1 cellular context compared by ENCODE assay signal in the genomic region with DNA sequence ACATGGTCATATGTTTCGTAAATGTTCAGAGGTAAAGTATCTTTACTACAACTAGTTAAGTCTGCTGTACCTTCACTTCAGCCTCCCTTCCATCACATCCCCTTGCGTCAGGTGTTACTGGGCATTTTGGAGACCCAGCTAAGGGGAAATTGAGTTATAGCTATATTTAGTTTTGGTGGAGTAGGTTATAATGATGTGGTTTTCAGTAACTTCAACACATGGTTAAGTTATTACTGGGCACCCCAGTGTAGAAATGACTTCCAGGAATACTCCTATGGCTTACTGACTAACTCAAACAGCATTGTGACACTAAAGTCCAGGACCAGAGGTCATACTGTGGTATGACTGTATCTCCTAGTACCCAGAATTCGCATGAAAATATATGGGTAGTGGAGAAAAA.
TF ChIP-seq lines count a peak whose summit lies in the region.

No MANE protein-coding gene starts in this region.

TF ChIP-seq in GM12878, 131 proteins besides CTCF, POLR2A, EP300 and RAD21 (continued from another document and continues in another):
- TF ChIP-seq ETV6 (conservative IDR thresholded peaks at IDR 0.05 in 1 of 2, IDR thresholded peaks at IDR 0.05 in 1 of 2; ENCODE audit: borderline replicate concordance in 1 of 2, low read depth in 1 of 2): no peak
- peak; percentile 96 for TF ChIP-seq MTA2 (IDR thresholded peaks at IDR 0.05; ENCODE audit: low read depth)
- no peak for TF ChIP-seq BACH1 (IDR thresholded peaks at IDR 0.05; ENCODE audit: borderline replicate concordance)
- no peak for TF ChIP-seq NR2C2 (IDR thresholded peaks at IDR 0.05; ENCODE audit: borderline replicate concordance, control insufficient read depth, insufficient read length, low read depth)
- peak; percentile 87 for TF ChIP-seq RUNX3 (IDR thresholded peaks at IDR 0.05; ENCODE audit: low read length)
- no peak for TF ChIP-seq MYB (IDR thresholded peaks at IDR 0.05; ENCODE audit: borderline replicate concordance, low read depth, low read length)
- TF ChIP-seq RELA (IDR thresholded peaks at IDR 0.05; ENCODE audit: borderline replicate concordance, partially characterized antibody): no peak
- TF ChIP-seq BHLHE40 (IDR thresholded peaks at IDR 0.05; ENCODE audit: borderline replicate concordance in 1 of 2, low read depth in 2 of 2, low read length in 1 of 2): peak in 1 of 2 experiments; percentile 55; a peak in 2 of 4 replicates
- TF ChIP-seq SREBF2 (IDR thresholded peaks at IDR 0.05; ENCODE audit: low read length): no peak
- TF ChIP-seq NR2C1 (IDR thresholded peaks at IDR 0.05): no peak
- no peak for TF ChIP-seq ZNF622 (IDR thresholded peaks at IDR 0.05)
- TF ChIP-seq EED (IDR thresholded peaks at IDR 0.05; ENCODE audit: low read depth): peak; percentile 76
- TF ChIP-seq ESRRA (IDR thresholded peaks at IDR 0.05; ENCODE audit: low read length): no peak
- no peak for TF ChIP-seq YY1 (IDR thresholded peaks at IDR 0.05; ENCODE audit: low read depth, low read length)
- TF ChIP-seq NBN (IDR thresholded peaks at IDR 0.05): no peak
- no peak for TF ChIP-seq STAT3 (IDR thresholded peaks at IDR 0.05; ENCODE audit: low read depth, low read length)
- peak; percentile 93 for TF ChIP-seq NR2F1 (conservative IDR thresholded peaks at IDR 0.05)
- TF ChIP-seq POU2F2 (IDR thresholded peaks at IDR 0.05; ENCODE audit: borderline replicate concordance, low read depth, low read length): no peak
- TF ChIP-seq FOS (IDR thresholded peaks at IDR 0.05; ENCODE audit: borderline replicate concordance, extremely low read depth, insufficient read length): no peak
- no peak for TF ChIP-seq ZNF24 (IDR thresholded peaks at IDR 0.05)
- no peak for TF ChIP-seq ZNF207 (IDR thresholded peaks at IDR 0.05; ENCODE audit: borderline replicate concordance)
- peak; percentile 85 to 87 for TF ChIP-seq IKZF2 (IDR thresholded peaks at IDR 0.05)
- TF ChIP-seq DPF2 (IDR thresholded peaks at IDR 0.05): peak; percentile 73
- TF ChIP-seq, protein P1, sequence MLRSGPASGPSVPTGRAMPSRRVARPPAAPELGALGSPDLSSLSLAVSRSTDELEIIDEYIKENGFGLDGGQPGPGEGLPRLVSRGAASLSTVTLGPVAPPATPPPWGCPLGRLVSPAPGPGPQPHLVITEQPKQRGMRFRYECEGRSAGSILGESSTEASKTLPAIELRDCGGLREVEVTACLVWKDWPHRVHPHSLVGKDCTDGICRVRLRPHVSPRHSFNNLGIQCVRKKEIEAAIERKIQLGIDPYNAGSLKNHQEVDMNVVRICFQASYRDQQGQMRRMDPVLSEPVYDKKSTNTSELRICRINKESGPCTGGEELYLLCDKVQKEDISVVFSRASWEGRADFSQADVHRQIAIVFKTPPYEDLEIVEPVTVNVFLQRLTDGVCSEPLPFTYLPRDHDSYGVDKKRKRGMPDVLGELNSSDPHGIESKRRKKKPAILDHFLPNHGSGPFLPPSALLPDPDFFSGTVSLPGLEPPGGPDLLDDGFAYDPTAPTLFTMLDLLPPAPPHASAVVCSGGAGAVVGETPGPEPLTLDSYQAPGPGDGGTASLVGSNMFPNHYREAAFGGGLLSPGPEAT (IDR thresholded peaks at IDR 0.05; ENCODE audit: low read depth): peak; percentile 53; the same call in 1 of the 2 replicates
- TF ChIP-seq, protein P2, sequence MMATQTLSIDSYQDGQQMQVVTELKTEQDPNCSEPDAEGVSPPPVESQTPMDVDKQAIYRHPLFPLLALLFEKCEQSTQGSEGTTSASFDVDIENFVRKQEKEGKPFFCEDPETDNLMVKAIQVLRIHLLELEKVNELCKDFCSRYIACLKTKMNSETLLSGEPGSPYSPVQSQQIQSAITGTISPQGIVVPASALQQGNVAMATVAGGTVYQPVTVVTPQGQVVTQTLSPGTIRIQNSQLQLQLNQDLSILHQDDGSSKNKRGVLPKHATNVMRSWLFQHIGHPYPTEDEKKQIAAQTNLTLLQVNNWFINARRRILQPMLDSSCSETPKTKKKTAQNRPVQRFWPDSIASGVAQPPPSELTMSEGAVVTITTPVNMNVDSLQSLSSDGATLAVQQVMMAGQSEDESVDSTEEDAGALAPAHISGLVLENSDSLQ (IDR thresholded peaks at IDR 0.05): no peak
- TF ChIP-seq, protein P3, sequence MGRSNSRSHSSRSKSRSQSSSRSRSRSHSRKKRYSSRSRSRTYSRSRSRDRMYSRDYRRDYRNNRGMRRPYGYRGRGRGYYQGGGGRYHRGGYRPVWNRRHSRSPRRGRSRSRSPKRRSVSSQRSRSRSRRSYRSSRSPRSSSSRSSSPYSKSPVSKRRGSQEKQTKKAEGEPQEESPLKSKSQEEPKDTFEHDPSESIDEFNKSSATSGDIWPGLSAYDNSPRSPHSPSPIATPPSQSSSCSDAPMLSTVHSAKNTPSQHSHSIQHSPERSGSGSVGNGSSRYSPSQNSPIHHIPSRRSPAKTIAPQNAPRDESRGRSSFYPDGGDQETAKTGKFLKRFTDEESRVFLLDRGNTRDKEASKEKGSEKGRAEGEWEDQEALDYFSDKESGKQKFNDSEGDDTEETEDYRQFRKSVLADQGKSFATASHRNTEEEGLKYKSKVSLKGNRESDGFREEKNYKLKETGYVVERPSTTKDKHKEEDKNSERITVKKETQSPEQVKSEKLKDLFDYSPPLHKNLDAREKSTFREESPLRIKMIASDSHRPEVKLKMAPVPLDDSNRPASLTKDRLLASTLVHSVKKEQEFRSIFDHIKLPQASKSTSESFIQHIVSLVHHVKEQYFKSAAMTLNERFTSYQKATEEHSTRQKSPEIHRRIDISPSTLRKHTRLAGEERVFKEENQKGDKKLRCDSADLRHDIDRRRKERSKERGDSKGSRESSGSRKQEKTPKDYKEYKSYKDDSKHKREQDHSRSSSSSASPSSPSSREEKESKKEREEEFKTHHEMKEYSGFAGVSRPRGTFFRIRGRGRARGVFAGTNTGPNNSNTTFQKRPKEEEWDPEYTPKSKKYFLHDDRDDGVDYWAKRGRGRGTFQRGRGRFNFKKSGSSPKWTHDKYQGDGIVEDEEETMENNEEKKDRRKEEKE (IDR thresholded peaks at IDR 0.05): no peak
- TF ChIP-seq RFX5 (IDR thresholded peaks at IDR 0.05; ENCODE audit: low read depth, low read length): peak; percentile 96
- TF ChIP-seq, protein P4, sequence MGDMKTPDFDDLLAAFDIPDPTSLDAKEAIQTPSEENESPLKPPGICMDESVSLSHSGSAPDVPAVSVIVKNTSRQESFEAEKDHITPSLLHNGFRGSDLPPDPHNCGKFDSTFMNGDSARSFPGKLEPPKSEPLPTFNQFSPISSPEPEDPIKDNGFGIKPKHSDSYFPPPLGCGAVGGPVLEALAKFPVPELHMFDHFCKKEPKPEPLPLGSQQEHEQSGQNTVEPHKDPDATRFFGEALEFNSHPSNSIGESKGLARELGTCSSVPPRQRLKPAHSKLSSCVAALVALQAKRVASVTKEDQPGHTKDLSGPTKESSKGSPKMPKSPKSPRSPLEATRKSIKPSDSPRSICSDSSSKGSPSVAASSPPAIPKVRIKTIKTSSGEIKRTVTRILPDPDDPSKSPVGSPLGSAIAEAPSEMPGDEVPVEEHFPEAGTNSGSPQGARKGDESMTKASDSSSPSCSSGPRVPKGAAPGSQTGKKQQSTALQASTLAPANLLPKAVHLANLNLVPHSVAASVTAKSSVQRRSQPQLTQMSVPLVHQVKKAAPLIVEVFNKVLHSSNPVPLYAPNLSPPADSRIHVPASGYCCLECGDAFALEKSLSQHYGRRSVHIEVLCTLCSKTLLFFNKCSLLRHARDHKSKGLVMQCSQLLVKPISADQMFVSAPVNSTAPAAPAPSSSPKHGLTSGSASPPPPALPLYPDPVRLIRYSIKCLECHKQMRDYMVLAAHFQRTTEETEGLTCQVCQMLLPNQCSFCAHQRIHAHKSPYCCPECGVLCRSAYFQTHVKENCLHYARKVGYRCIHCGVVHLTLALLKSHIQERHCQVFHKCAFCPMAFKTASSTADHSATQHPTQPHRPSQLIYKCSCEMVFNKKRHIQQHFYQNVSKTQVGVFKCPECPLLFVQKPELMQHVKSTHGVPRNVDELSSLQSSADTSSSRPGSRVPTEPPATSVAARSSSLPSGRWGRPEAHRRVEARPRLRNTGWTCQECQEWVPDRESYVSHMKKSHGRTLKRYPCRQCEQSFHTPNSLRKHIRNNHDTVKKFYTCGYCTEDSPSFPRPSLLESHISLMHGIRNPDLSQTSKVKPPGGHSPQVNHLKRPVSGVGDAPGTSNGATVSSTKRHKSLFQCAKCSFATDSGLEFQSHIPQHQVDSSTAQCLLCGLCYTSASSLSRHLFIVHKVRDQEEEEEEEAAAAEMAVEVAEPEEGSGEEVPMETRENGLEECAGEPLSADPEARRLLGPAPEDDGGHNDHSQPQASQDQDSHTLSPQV (IDR thresholded peaks at IDR 0.05): no peak
- TF ChIP-seq, protein P5, sequence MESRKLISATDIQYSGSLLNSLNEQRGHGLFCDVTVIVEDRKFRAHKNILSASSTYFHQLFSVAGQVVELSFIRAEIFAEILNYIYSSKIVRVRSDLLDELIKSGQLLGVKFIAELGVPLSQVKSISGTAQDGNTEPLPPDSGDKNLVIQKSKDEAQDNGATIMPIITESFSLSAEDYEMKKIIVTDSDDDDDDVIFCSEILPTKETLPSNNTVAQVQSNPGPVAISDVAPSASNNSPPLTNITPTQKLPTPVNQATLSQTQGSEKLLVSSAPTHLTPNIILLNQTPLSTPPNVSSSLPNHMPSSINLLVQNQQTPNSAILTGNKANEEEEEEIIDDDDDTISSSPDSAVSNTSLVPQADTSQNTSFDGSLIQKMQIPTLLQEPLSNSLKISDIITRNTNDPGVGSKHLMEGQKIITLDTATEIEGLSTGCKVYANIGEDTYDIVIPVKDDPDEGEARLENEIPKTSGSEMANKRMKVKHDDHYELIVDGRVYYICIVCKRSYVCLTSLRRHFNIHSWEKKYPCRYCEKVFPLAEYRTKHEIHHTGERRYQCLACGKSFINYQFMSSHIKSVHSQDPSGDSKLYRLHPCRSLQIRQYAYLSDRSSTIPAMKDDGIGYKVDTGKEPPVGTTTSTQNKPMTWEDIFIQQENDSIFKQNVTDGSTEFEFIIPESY (IDR thresholded peaks at IDR 0.05): no peak
- no peak for TF ChIP-seq CHD4 (IDR thresholded peaks at IDR 0.05)
- TF ChIP-seq RB1 (IDR thresholded peaks at IDR 0.05; ENCODE audit: borderline replicate concordance): no peak; the same call in 1 of the 2 replicates
- TF ChIP-seq LARP7 (IDR thresholded peaks at IDR 0.05): 0 out of 2 replicates have a peak, but pooled peaks have one; percentile 36
- TF ChIP-seq, protein P6, sequence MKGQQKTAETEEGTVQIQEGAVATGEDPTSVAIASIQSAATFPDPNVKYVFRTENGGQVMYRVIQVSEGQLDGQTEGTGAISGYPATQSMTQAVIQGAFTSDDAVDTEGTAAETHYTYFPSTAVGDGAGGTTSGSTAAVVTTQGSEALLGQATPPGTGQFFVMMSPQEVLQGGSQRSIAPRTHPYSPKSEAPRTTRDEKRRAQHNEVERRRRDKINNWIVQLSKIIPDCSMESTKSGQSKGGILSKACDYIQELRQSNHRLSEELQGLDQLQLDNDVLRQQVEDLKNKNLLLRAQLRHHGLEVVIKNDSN (IDR thresholded peaks at IDR 0.05; ENCODE audit: borderline replicate concordance, extremely low read length, insufficient read depth, low read depth, low read length): no peak
- TF ChIP-seq WRNIP1 (IDR thresholded peaks at IDR 0.05; ENCODE audit: borderline replicate concordance, low read depth, low read length): no peak
- TF ChIP-seq, protein P7, sequence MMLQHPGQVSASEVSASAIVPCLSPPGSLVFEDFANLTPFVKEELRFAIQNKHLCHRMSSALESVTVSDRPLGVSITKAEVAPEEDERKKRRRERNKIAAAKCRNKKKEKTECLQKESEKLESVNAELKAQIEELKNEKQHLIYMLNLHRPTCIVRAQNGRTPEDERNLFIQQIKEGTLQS (IDR thresholded peaks at IDR 0.05; ENCODE audit: borderline replicate concordance, extremely low read depth, low read depth, low read length): no peak
- no peak for TF ChIP-seq STAT1 (conservative IDR thresholded peaks at IDR 0.05)
- no peak for TF ChIP-seq POLR2AphosphoS5 (IDR thresholded peaks at IDR 0.05; ENCODE audit: low read length)
- no peak for TF ChIP-seq SMAD1 (IDR thresholded peaks at IDR 0.05; ENCODE audit: low read depth, partially characterized antibody)
- TF ChIP-seq, protein P8, sequence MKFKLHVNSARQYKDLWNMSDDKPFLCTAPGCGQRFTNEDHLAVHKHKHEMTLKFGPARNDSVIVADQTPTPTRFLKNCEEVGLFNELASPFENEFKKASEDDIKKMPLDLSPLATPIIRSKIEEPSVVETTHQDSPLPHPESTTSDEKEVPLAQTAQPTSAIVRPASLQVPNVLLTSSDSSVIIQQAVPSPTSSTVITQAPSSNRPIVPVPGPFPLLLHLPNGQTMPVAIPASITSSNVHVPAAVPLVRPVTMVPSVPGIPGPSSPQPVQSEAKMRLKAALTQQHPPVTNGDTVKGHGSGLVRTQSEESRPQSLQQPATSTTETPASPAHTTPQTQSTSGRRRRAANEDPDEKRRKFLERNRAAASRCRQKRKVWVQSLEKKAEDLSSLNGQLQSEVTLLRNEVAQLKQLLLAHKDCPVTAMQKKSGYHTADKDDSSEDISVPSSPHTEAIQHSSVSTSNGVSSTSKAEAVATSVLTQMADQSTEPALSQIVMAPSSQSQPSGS (IDR thresholded peaks at IDR 0.05; ENCODE audit: low read length): peak; percentile 15; the same call in 1 of the 2 replicates
- no peak for TF ChIP-seq MTA3 (IDR thresholded peaks at IDR 0.05; ENCODE audit: borderline replicate concordance, low read length)
- TF ChIP-seq, protein P9, sequence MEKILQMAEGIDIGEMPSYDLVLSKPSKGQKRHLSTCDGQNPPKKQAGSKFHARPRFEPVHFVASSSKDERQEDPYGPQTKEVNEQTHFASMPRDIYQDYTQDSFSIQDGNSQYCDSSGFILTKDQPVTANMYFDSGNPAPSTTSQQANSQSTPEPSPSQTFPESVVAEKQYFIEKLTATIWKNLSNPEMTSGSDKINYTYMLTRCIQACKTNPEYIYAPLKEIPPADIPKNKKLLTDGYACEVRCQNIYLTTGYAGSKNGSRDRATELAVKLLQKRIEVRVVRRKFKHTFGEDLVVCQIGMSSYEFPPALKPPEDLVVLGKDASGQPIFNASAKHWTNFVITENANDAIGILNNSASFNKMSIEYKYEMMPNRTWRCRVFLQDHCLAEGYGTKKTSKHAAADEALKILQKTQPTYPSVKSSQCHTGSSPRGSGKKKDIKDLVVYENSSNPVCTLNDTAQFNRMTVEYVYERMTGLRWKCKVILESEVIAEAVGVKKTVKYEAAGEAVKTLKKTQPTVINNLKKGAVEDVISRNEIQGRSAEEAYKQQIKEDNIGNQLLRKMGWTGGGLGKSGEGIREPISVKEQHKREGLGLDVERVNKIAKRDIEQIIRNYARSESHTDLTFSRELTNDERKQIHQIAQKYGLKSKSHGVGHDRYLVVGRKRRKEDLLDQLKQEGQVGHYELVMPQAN (conservative IDR thresholded peaks at IDR 0.05): no peak
- TF ChIP-seq IKZF1 (conservative IDR thresholded peaks at IDR 0.05): peak; percentile 73
- TF ChIP-seq HDAC2 (IDR thresholded peaks at IDR 0.05): no peak
- TF ChIP-seq, protein P10, sequence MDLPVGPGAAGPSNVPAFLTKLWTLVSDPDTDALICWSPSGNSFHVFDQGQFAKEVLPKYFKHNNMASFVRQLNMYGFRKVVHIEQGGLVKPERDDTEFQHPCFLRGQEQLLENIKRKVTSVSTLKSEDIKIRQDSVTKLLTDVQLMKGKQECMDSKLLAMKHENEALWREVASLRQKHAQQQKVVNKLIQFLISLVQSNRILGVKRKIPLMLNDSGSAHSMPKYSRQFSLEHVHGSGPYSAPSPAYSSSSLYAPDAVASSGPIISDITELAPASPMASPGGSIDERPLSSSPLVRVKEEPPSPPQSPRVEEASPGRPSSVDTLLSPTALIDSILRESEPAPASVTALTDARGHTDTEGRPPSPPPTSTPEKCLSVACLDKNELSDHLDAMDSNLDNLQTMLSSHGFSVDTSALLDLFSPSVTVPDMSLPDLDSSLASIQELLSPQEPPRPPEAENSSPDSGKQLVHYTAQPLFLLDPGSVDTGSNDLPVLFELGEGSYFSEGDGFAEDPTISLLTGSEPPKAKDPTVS (IDR thresholded peaks at IDR 0.05; ENCODE audit: low read depth, low read length): no peak
- no peak for TF ChIP-seq RBBP5 (conservative IDR thresholded peaks at IDR 0.05)
- TF ChIP-seq ZSCAN29 (IDR thresholded peaks at IDR 0.05): no peak
- TF ChIP-seq SMC3 (IDR thresholded peaks at IDR 0.05; ENCODE audit: borderline replicate concordance, low read length): no peak
